8 cellular contexts compared by ENCODE assay signal in the genomic region with DNA sequence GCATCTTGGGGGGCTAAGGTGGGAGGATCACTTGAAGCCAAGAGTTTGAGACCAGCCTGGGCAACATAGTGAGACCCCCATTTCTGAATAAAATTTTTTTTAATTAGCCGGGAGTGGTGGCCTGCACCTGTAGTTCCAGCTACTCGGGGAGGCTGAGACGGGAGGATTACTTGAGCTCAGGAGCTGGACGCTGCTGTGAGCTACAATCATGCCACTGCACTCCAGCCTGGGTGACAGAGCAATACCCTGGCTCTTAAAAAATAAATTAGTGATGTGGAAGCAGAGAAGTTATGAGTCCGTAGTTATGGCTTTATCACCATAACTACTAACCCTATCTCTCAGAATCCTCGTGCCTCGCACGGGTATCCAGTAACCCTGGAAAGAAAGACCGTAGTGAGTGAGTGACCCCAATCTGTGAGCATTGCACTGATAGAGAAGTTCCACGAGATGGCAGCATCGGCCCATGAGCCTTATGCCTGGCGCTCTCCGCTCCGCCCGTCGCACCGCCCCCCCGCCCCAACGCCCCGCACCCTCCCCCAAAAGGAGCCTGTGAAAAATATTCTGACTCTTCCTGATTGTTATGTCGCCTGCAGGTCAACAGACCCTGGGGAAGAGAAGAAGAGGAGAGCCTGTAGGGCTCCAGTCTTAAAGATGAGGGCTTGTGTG. TPM values are rescaled to one million over a fixed set of nuclear protein-coding genes. Genes with fewer than 3 reads are reported as not detected.
DNase-seq lines count a peak whose midpoint lies in the region; ATAC-seq and TF ChIP-seq lines count a peak whose summit lies in the region.

No MANE protein-coding gene starts in this region.

- peak; percentile 40 for DNase-seq in activated CD4-positive, CD25-positive, alpha-beta regulatory T cell treated with anti-CD3 and anti-CD28 coated beads, Interleukin-2, amount 50 U/mL, for 72 hours
- DNase-seq in dedifferentiated amniotic fluid mesenchymal stem cell (ENCODE audit: extremely low spot score) (peak; percentile 60), NCI-H2081 treated with DMSO at 0.1 percent for 48 hours (lab: John Stamatoyannopoulos, UW) (no peak)
- peak; percentile 11 for DNase-seq in stimulated activated CD8-positive, alpha-beta memory T cell treated with anti-CD3 and anti-CD28 coated beads, Interleukin-12 subunit alpha, Interleukin-12 subunit beta, amount 100 ng/mL, for 4 hours (ENCODE audit: low read depth)

- H3K4me3 ChIP-seq in Loucy (ENCODE audit: low read length, poor library complexity, severe bottlenecking) (peak overlapping the region; percentile 58), liver (ENCODE audit: low read depth in 1 of 3, low read length in 3 of 3) (peak overlapping the region in 1 of 3 donors; percentile 28)

- H3K9me3 ChIP-seq in ES-I3 (ENCODE audit: control insufficient read depth, insufficient read depth, low read length) (no peaks in the 10 kb centered on the region), Loucy (ENCODE audit: insufficient read depth, low read depth, low read length) (no peaks in the 10 kb centered on the region), liver (ENCODE audit: control insufficient read depth in 4 of 4, low read length in 3 of 4) (no peaks in the 10 kb centered on the region)

- peak overlapping the region; percentile 95 for H2AFZ ChIP-seq in Loucy (ENCODE audit: low read length)

- TF ChIP-seq CTCF in Loucy (conservative IDR thresholded peaks at IDR 0.05; ENCODE audit: low read length) (peak; percentile 70), liver (IDR thresholded peaks at IDR 0.05; ENCODE audit: low read depth, low read length, missing input control) (peak; percentile 84)

- peak overlapping the region; percentile 70 for H3K4me2 ChIP-seq in Loucy (ENCODE audit: low read depth, low read length, poor library complexity, severe bottlenecking)

- H3K27ac ChIP-seq in liver (ENCODE audit: low read depth in 1 of 2, low read length in 2 of 2) = no peak overlapping the region

- no peaks in the 10 kb centered on the region for H4K20me1 ChIP-seq in Loucy (ENCODE audit: insufficient read depth, low read length, poor library complexity, severe bottlenecking)

- no peaks in the 10 kb centered on the region for H3K79me2 ChIP-seq in Loucy (ENCODE audit: insufficient read depth, low read length)

- H3K9ac ChIP-seq in ES-I3 (ENCODE audit: low read depth, low read length) (peak overlapping the region; percentile 38; the same call in 1 of the 2 replicates), Loucy (ENCODE audit: low read depth, low read length, poor library complexity, severe bottlenecking) (peak overlapping the region; percentile 63), liver (ENCODE audit: low read depth in 1 of 2, low read length in 2 of 2) (no peak overlapping the region)

- ATAC-seq in HG02623 (IDR thresholded peaks at IDR 0.05; ENCODE audit: unreplicated experiment) = no peak

- H3K27me3 ChIP-seq in Loucy (ENCODE audit: insufficient read depth, low read length, poor library complexity, severe bottlenecking) = no peaks in the 10 kb centered on the region
- no peaks in the 10 kb centered on the region for H3K27me3 ChIP-seq in liver (ENCODE audit: control insufficient read depth in 4 of 4, insufficient read depth in 4 of 4, low read length in 3 of 4)

- peaks cover 9% of the 10 kb centered on the region; the same call in 1 of the 2 replicates for H3F3A ChIP-seq in Loucy (ENCODE audit: low read depth)

- H3K36me3 ChIP-seq in ES-I3 (ENCODE audit: insufficient read depth, low read length) = no peaks in the 10 kb centered on the region
- no peaks in the 10 kb centered on the region for H3K36me3 ChIP-seq in Loucy (ENCODE audit: insufficient read depth, low read length)
- no peaks in the 10 kb centered on the region for H3K36me3 ChIP-seq in liver (ENCODE audit: control insufficient read depth in 4 of 4, insufficient read depth in 3 of 4, low read depth in 1 of 4, low read length in 3 of 4)

- 5% methylated on average over 21 of the region's 21 CpGs for WGBS in liver

- H3K4me1 ChIP-seq in ES-I3 (ENCODE audit: insufficient read depth, low read length) = no peaks in the 10 kb centered on the region; the same call in 1 of the 2 replicates
- H3K4me1 ChIP-seq in Loucy (ENCODE audit: insufficient read depth, low read length, poor library complexity, severe bottlenecking) = peaks cover 20% of the 10 kb centered on the region
- peaks cover 0 to 6% (median 2%) of the 10 kb centered on the region in 4 donors for H3K4me1 ChIP-seq in liver (ENCODE audit: control insufficient read depth in 4 of 4, insufficient read depth in 4 of 4, low read length in 3 of 4)

- peak; percentile 79 to 82 for TF ChIP-seq RAD21 in liver (IDR thresholded peaks at IDR 0.05)

- no peaks in the 10 kb centered on the region for H3K9me2 ChIP-seq in Loucy (replicated peaks; ENCODE audit: low read depth, low read length)

TF ChIP-seq in liver, 16 proteins besides CTCF, POLR2A, EP300 and RAD21:
- no peak for TF ChIP-seq RXRA (IDR thresholded peaks at IDR 0.05)
- no peak for TF ChIP-seq FOXA1 (IDR thresholded peaks at IDR 0.05)

RNA-seq across cellular contexts. Expression of a gene that starts 4.9 kb away (rescaled TPM):
- total RNA-seq in liver = 1 to 10 TPM; 3.1 to 5.7 TPM
- 10 to 100 TPM in 1 of 2 donors, 1 to 10 TPM in 1; 4.8 to 11.9 TPM for polyA plus RNA-seq in liver

Comparison
In these comparisons a context has a peak if more than half of its experiments do, and no peak if none do; other contexts are left out.
1. H3K9ac ChIP-seq: peak in ES-I3 (single experiment) and Loucy (single experiment); none in liver (0 of 2).